In genomic region chr19:12736854-12737665, GRCh38 we compare ENCODE assay signal across 8 cellular contexts. TPM values are rescaled to one million over a fixed set of nuclear protein-coding genes. Genes with fewer than 3 reads are reported as not detected.
DNase-seq lines count a peak whose midpoint lies in the region; ATAC-seq and TF ChIP-seq lines count a peak whose summit lies in the region.

TSS of gene GET3 (plus strand) at chr19:12737497. CDS start at chr19:12737506, 9 bp downstream.

- peaks cover 29 to 67% (median 49%) of the 10 kb centered on the region in 6 donors for H3K4me1 ChIP-seq in spleen

- TF ChIP-seq POLR2A in spleen (IDR thresholded peaks at IDR 0.05) = no peak

- H3K27ac ChIP-seq in spleen = peak within 1 kb of the TSS; percentile 90 to 94 (median 92)

- peaks cover 19% of the 10 kb centered on the region for H3K36me3 Mint-ChIP-seq in WTC11

- H3K4me3 ChIP-seq in AG04449 (ENCODE audit: low read depth, low read length) (peak within 1 kb of the TSS; percentile 93), spleen (peak within 1 kb of the TSS; percentile 62 to 99 (median 92))

- peak within 1 kb of the TSS; percentile 99 for H3K27ac Mint-ChIP-seq in WTC11

- H3K27me3 Mint-ChIP-seq in WTC11 (ENCODE audit: low read depth) = no peaks in the 10 kb centered on the region; the same call in 1 of the 2 replicates

- H3K9me3 Mint-ChIP-seq in WTC11 = no peaks in the 10 kb centered on the region

- H3K27me3 ChIP-seq in spleen (replicated peaks in 1 of 7) = no peaks in the 10 kb centered on the region

- peak; percentile 100 for DNase-seq in AG04449 (ENCODE audit: low read depth, low spot score)
- peak; percentile 97 for DNase-seq in NCI-H2227 (lab: John Stamatoyannopoulos, UW; ENCODE audit: unreplicated experiment)
- DNase-seq in WTC11 (ENCODE audit: low spot score) = peak; percentile 89
- peak; percentile 88 for DNase-seq in central memory CD4-positive, alpha-beta T cell
- DNase-seq in inferior parietal cortex (ENCODE audit: extremely low spot score) = peak; percentile 97
- DNase-seq in spleen = peak; percentile 93

- H3K36me3 ChIP-seq in spleen = peaks cover 0 to 42% (median 16%) of the 10 kb centered on the region in 6 donors

- POLR2A ChIA-PET in AG04449 (lab: Yijun Ruan, JAX) (interaction anchor here (0.5 to 1.0 kb wide), 8 partner anchors 14 to 403 kb away, joined by 3 to 9 read pairs (median 4); partner anchors contain the start of genes JUNB and ZNF563), WTC11 (lab: Charles Lee) (interaction anchor here (0.6 to 5.3 kb wide), 6 partner anchors 14 to 153 kb away, joined by 3 to 44 read pairs (median 4); partner anchors contain the start of genes DNASE2 and TNPO2)

- TF ChIP-seq CTCF in AG04449 (IDR thresholded peaks at IDR 0.05; ENCODE audit: insufficient read depth, low read length, missing control alignments) = no peak
- no peak for TF ChIP-seq CTCF in WTC11 (IDR thresholded peaks at IDR 0.05)
- TF ChIP-seq CTCF in spleen (IDR thresholded peaks at IDR 0.05 in 8 of 11, conservative IDR thresholded peaks at IDR 0.05 in 3 of 11) = peak in 4 of 11 experiments; percentile 6 to 31 (median 21)

- intact Hi-C loops in spleen (cut with DNase I; ENCODE audit: low total_unique reads) = no loop called here

- CTCF ChIA-PET in AG04449 (lab: Yijun Ruan, JAX) (interaction anchor here (1.1 to 31.4 kb wide), 6 partner anchors 20 to 59 kb away, joined by 3 to 660 read pairs (median 6); no protein-coding TSS in a partner anchor), WTC11 (lab: Charles Lee) (interaction anchor here (0.5 to 1.8 kb wide), 17 partner anchors 14 to 925 kb away, joined by 3 to 17 read pairs (median 4); partner anchors contain the start of genes BEST2 and HOOK2)

- H3K4me3 Mint-ChIP-seq in WTC11 = peak within 1 kb of the TSS; percentile 100

- 0 to 1% (median 1%) methylated on average over 24 to 28 of the region's 28 CpGs for WGBS in spleen, 5 donors

- H3K4me1 Mint-ChIP-seq in WTC11 = peaks cover 26% of the 10 kb centered on the region

- no peaks in the 10 kb centered on the region for H3K9me3 ChIP-seq in spleen

- ATAC-seq in GM18873 (IDR thresholded peaks at IDR 0.05; ENCODE audit: low FRiP score, unreplicated experiment) (peak; percentile 65), HG03139 (IDR thresholded peaks at IDR 0.05; ENCODE audit: unreplicated experiment) (peak; percentile 63), WTC11 (peak; percentile 93)

TF ChIP-seq in WTC11, 78 proteins besides CTCF, POLR2A, EP300 and RAD21 (continues in another document):
- TF ChIP-seq ZNF121 (CRISPR knock-in tag; IDR thresholded peaks at IDR 0.05) = no peak
- TF ChIP-seq MAX (CRISPR knock-in tag; IDR thresholded peaks at IDR 0.05) = no peak
- peak; percentile 54; the same call in 1 of the 2 replicates for TF ChIP-seq ARID4B (CRISPR knock-in tag; IDR thresholded peaks at IDR 0.05; ENCODE audit: borderline replicate concordance)
- no peak for TF ChIP-seq ZNF425 (CRISPR knock-in tag; conservative IDR thresholded peaks at IDR 0.05)
- peak; percentile 99 for TF ChIP-seq USF1 (CRISPR knock-in tag; IDR thresholded peaks at IDR 0.05)
- peak; percentile 16; the same call in 1 of the 2 replicates for TF ChIP-seq FOXK1 (CRISPR knock-in tag; IDR thresholded peaks at IDR 0.05)
- peak; percentile 57; the same call in 1 of the 2 replicates for TF ChIP-seq ZMAT4 (CRISPR knock-in tag; IDR thresholded peaks at IDR 0.05)
- TF ChIP-seq ZNF532 (CRISPR knock-in tag; IDR thresholded peaks at IDR 0.05; ENCODE audit: borderline replicate concordance) = peak; percentile 37; the same call in 1 of the 2 replicates
- TF ChIP-seq SP1 (CRISPR knock-in tag; conservative IDR thresholded peaks at IDR 0.05) = peak; percentile 51; the same call in 1 of the 2 replicates

RNA-seq across cellular contexts. Expression of gene GET3, which starts in this region (rescaled TPM):
- 104 to 110 TPM (median 104 TPM) in 3 replicates for total RNA-seq in WTC11 (2021)
- 10 to 100 TPM; 32.7 to 50.7 (median 38.4) TPM for total RNA-seq in spleen
- 10 to 100 TPM; 35.4 to 68.0 (median 52.8) TPM for polyA plus RNA-seq in spleen

Comparison
In these comparisons a context has a peak if more than half of its experiments do, and no peak if none do; other contexts are left out.
1. Peak in every context shown above with its lines: DNase-seq, ATAC-seq, H3K4me3 ChIP-seq and H3K27ac ChIP-seq.